Comparison of ENCODE assay signal across 8 cellular contexts in genomic region chr6:108966855-108967755, GRCh38.
DNase-seq lines count a peak whose midpoint lies in the region; ATAC-seq and TF ChIP-seq lines count a peak whose summit lies in the region.

No MANE protein-coding gene starts in this region.

- in situ Hi-C loops in Panc1 (cut with HindIII; ENCODE audit: low pct_unique_long_range_greater_than_20kb, low sequenced_read_pairs), result no loop called here

- H3K27ac Mint-ChIP-seq in nephron, result peak overlapping the region in 2 of 3 experiments; percentile 56 to 69

- CTCF ChIA-PET in HCT116 (lab: Charles Lee), result no interaction called here
- CTCF ChIA-PET in Panc1 (lab: Charles Lee), result no interaction called here

- TF ChIP-seq RAD21 in HCT116 (IDR thresholded peaks at IDR 0.05; ENCODE audit: low read depth), result no peak

- POLR2A ChIA-PET in HCT116 (lab: Charles Lee), result no interaction called here
- POLR2A ChIA-PET in Panc1 (lab: Charles Lee), result no interaction called here

- H3K36me3 Mint-ChIP-seq in nephron (ENCODE audit: low read depth), result no peaks in the 10 kb centered on the region

- H3K36me3 ChIP-seq in HCT116 (ENCODE audit: control insufficient read depth in 1 of 2, insufficient read depth in 2 of 2, low read length in 2 of 2) (no peaks in the 10 kb centered on the region), Panc1 (ENCODE audit: control insufficient read depth, insufficient read depth, low read length) (no peaks in the 10 kb centered on the region), suprapubic skin (no peaks in the 10 kb centered on the region)

- H3K4me2 ChIP-seq in HCT116 (ENCODE audit: low read length), result peak overlapping the region; percentile 1; the same call in 1 of the 2 replicates

- H3K4me3 ChIP-seq in HCT116 (replicated peaks in 1 of 2; ENCODE audit: low read depth in 1 of 2, low read length in 2 of 2), result no peak overlapping the region
- no peak overlapping the region for H3K4me3 ChIP-seq in Panc1 (ENCODE audit: low read depth in 2 of 2, low read length in 2 of 2)
- no peak overlapping the region for H3K4me3 ChIP-seq in suprapubic skin

- peak; percentile 7 for DNase-seq in HCT116 (ENCODE audit: low read depth, low spot score)
- no peak for DNase-seq in Panc1 (ENCODE audit: low read depth, low spot score)
- DNase-seq in ecto neural progenitor cell (ENCODE audit: low spot score), result peak; percentile 70
- no peak for DNase-seq in activated effector memory CD4-positive, alpha-beta T cell treated with Interleukin-2 at 50 U/mL for 16 hours
- DNase-seq in 8988T, result no peak
- DNase-seq in suprapubic skin (ENCODE audit: low spot score in 2 of 2), result no peak

- TF ChIP-seq POLR2A in HCT116 (IDR thresholded peaks at IDR 0.05; ENCODE audit: borderline replicate concordance, extremely low read depth, insufficient read depth, insufficient read length) (no peak), suprapubic skin (IDR thresholded peaks at IDR 0.05) (no peak)

- H3K4me3 Mint-ChIP-seq in nephron, result no peak overlapping the region

- no peaks in the 10 kb centered on the region for H3K79me2 ChIP-seq in HCT116 (ENCODE audit: insufficient read depth, low read length)

- TF ChIP-seq CTCF in HCT116 (IDR thresholded peaks at IDR 0.05 in 2 of 3, conservative IDR thresholded peaks at IDR 0.05 in 1 of 3; ENCODE audit: borderline replicate concordance in 1 of 3, insufficient read depth in 1 of 3, low read depth in 2 of 3, low read length in 2 of 3) (no peak), Panc1 (IDR thresholded peaks at IDR 0.05) (no peak), nephron (IDR thresholded peaks at IDR 0.05; ENCODE audit: unreplicated experiment in 3 of 3) (no peak), suprapubic skin (IDR thresholded peaks at IDR 0.05) (no peak)

- H3K9ac ChIP-seq in HCT116 (ENCODE audit: low read length), result no peak overlapping the region

- intact Hi-C loops in HCT116 (cut with micrococcal nuclease) (no loop called here), Panc1 (cut with micrococcal nuclease; ENCODE audit: unreplicated experiment) (no loop called here)

- H3K4me1 Mint-ChIP-seq in nephron, result peaks cover 14% of the 10 kb centered on the region

- H3K27ac ChIP-seq in HCT116 (ENCODE audit: low read depth, low read length), result no peak overlapping the region
- no peak overlapping the region for H3K27ac ChIP-seq in Panc1 (ENCODE audit: low read length)
- no peak overlapping the region for H3K27ac ChIP-seq in suprapubic skin

- H3K27me3 ChIP-seq in HCT116 (ENCODE audit: insufficient read depth, low read length) (no peaks in the 10 kb centered on the region), Panc1 (ENCODE audit: control insufficient read depth, insufficient read depth, low read length) (no peaks in the 10 kb centered on the region), suprapubic skin (no peaks in the 10 kb centered on the region)

- H3K9me2 ChIP-seq in HCT116 (ENCODE audit: insufficient read depth), result no peaks in the 10 kb centered on the region

- H3K27me3 Mint-ChIP-seq in nephron (ENCODE audit: low read depth), result no peaks in the 10 kb centered on the region

- RAD21 ChIA-PET in HCT116 (lab: Charles Lee; ENCODE audit: low non-redundant PET in 1 of 2, low total read pairs in 2 of 2, uncharacterized antibody in 2 of 2, unreplicated experiment in 2 of 2), result no interaction called here

- no peaks in the 10 kb centered on the region for H3K9me3 Mint-ChIP-seq in nephron

- BruUV-seq in HCT116 (replicated peaks; lab: Mats Ljungman, UMichigan) (no TSS peak), Panc1 (replicated peaks; lab: Mats Ljungman, UMichigan) (no TSS peak)

- H2AFZ ChIP-seq in HCT116 (ENCODE audit: low read depth, low read length, poor library complexity, severe bottlenecking), result no peak overlapping the region

- 76% methylated on average over 12 of the region's 12 CpGs for WGBS in suprapubic skin

- H3K4me1 ChIP-seq in HCT116 (ENCODE audit: control insufficient read depth in 1 of 2, insufficient read depth in 2 of 2, low read length in 2 of 2) (peaks cover 5 to 12% of the 10 kb centered on the region in 2 experiments; a peak in 2 of 4 replicates), Panc1 (ENCODE audit: control insufficient read depth, insufficient read depth, low read length) (no peaks in the 10 kb centered on the region), suprapubic skin (peaks cover 5% of the 10 kb centered on the region)

- no peak for TF ChIP-seq EP300 in suprapubic skin (IDR thresholded peaks at IDR 0.05)

- no peaks in the 10 kb centered on the region for H4K20me1 ChIP-seq in HCT116 (ENCODE audit: insufficient read depth)

- H3K9me3 ChIP-seq in HCT116 (ENCODE audit: control insufficient read depth in 1 of 2, insufficient read depth in 1 of 2, low read depth in 1 of 2, low read length in 2 of 2) (no peaks in the 10 kb centered on the region), Panc1 (ENCODE audit: control insufficient read depth, insufficient read depth, low read depth, low read length) (no peaks in the 10 kb centered on the region), suprapubic skin (no peaks in the 10 kb centered on the region)

- ATAC-seq in HCT116 (peak; percentile 84), Panc1 (peak; percentile 68), GM18907 (IDR thresholded peaks at IDR 0.05; ENCODE audit: unreplicated experiment) (no peak)

TF ChIP-seq in HCT116, 20 proteins besides CTCF, POLR2A, EP300 and RAD21:
- TF ChIP-seq ATF3 (IDR thresholded peaks at IDR 0.05) (no peak), POLR2AphosphoS5 (IDR thresholded peaks at IDR 0.05; ENCODE audit: low read depth, low read length) (no peak), EGR1 (IDR thresholded peaks at IDR 0.05; ENCODE audit: low read depth) (peak; percentile 53; the same call in 1 of the 2 replicates), CEBPB (IDR thresholded peaks at IDR 0.05; ENCODE audit: low read depth) (no peak), REST (IDR thresholded peaks at IDR 0.05; ENCODE audit: low read depth) (no peak), MAX (IDR thresholded peaks at IDR 0.05) (no peak)

Comparison
In these comparisons a context has a peak if more than half of its experiments do, and no peak if none do; other contexts are left out.
1. DNase-seq: peak in HCT116 (single experiment) and ecto neural progenitor cell (single experiment); none in Panc1 (single experiment), activated effector memory CD4-positive, alpha-beta T cell treated with Interleukin-2 at 50 U/mL for 16 hours (single experiment), 8988T (single experiment) and suprapubic skin (0 of 2).